ENCODE assay signal across 8 cellular contexts in genomic region chr7:74657692-74658170, GRCh38. TPM values are rescaled to one million over a fixed set of nuclear protein-coding genes. Genes with fewer than 3 reads are reported as not detected.
DNase-seq lines count a peak whose midpoint lies in the region; ATAC-seq and TF ChIP-seq lines count a peak whose summit lies in the region.

Gene GTF2I (plus strand): TSS chr7:74657718. CDS start chr7:74689129, 31,411 bp downstream.

- H3K27me3 ChIP-seq in A673 (replicated peaks; ENCODE audit: insufficient read depth, low read depth, low read length, poor library complexity), result no peaks in the 10 kb centered on the region

- H3K27me3 Mint-ChIP-seq in natural killer cell (ENCODE audit: low read depth in 2 of 2), result no peaks in the 10 kb centered on the region

- H3K4me1 Mint-ChIP-seq in natural killer cell, result peaks cover 38 to 48% of the 10 kb centered on the region in 2 donors

- peak within 1 kb of the TSS; percentile 100 for H3K4me3 ChIP-seq in A673 (ENCODE audit: low read depth, low read length, poor library complexity, severe bottlenecking)
- H3K4me3 ChIP-seq in WI38 (ENCODE audit: low read depth, low read length), result peak within 1 kb of the TSS; percentile 75
- H3K4me3 ChIP-seq in epithelial cell of proximal tubule (ENCODE audit: low read depth, low read length), result peak within 1 kb of the TSS; percentile 93

- no peak for DNase-seq in A673 (ENCODE audit: low spot score)
- no peak for DNase-seq in epithelial cell of proximal tubule (ENCODE audit: low read depth)
- DNase-seq in natural killer cell, result no peak
- DNase-seq in NCI-H524 (lab: John Stamatoyannopoulos, UW), result no peak
- no peak for DNase-seq in NCI-H446 treated with DMSO at 0.1 percent for 48 hours (lab: John Stamatoyannopoulos, UW)

- H3K4me3 Mint-ChIP-seq in natural killer cell, result peak within 1 kb of the TSS; percentile 97

- peak within 1 kb of the TSS; percentile 100 for H3K27ac ChIP-seq in A673 (ENCODE audit: low read depth, low read length, poor library complexity, severe bottlenecking)

- H3K36me3 Mint-ChIP-seq in natural killer cell, result no peaks in the 10 kb centered on the region

- ATAC-seq in GM18909 (IDR thresholded peaks at IDR 0.05; ENCODE audit: poor library complexity, unreplicated experiment) (peak; percentile 25), HG03135 (IDR thresholded peaks at IDR 0.05; ENCODE audit: unreplicated experiment) (peak; percentile 14), natural killer cell (peak; percentile 25 to 45 (median 40))

- no peak for TF ChIP-seq CTCF in A673 (conservative IDR thresholded peaks at IDR 0.05; ENCODE audit: low read depth, low read length)
- no peak for TF ChIP-seq CTCF in WI38 (IDR thresholded peaks at IDR 0.05; ENCODE audit: low read depth, low read length)
- TF ChIP-seq CTCF in epithelial cell of proximal tubule (conservative IDR thresholded peaks at IDR 0.05; ENCODE audit: low read depth, low read length), result peak; percentile 0
- no peak for TF ChIP-seq CTCF in natural killer cell (IDR thresholded peaks at IDR 0.05)

- CTCF ChIA-PET in A673 (lab: Charles Lee), result interaction anchor here (0.6 kb wide), 2 partner anchors 229 to 451 kb away, joined by 3 to 8 read pairs; no protein-coding TSS in a partner anchor

- H3K27ac Mint-ChIP-seq in natural killer cell, result peak within 1 kb of the TSS; percentile 87 to 95

- POLR2A ChIA-PET in A673 (lab: Charles Lee; ENCODE audit: low non-redundant PET), result interaction anchor here (0.6 kb wide), 2 partner anchors 129 to 139 kb away, joined by 10 to 13 read pairs; no protein-coding TSS in a partner anchor

- H3K4me1 ChIP-seq in A673 (ENCODE audit: insufficient read depth, low read length, poor library complexity, severe bottlenecking), result peaks cover 19% of the 10 kb centered on the region

- H3K36me3 ChIP-seq in A673 (ENCODE audit: insufficient read depth, low read length, poor library complexity, severe bottlenecking), result peaks cover 3% of the 10 kb centered on the region

- H3K9me3 Mint-ChIP-seq in natural killer cell, result no peaks in the 10 kb centered on the region

- intact Hi-C loops in A673 (cut with micrococcal nuclease; ENCODE audit: unreplicated experiment), result loop anchor here (10.0 kb wide), 1 partner anchor 57 kb away; no protein-coding TSS in a partner anchor
- intact Hi-C loops in natural killer cell (cut with micrococcal nuclease), result no loop called here

- H3K9me3 ChIP-seq in A673 (ENCODE audit: low read depth, low read length, poor library complexity, severe bottlenecking), result no peaks in the 10 kb centered on the region

- TSS peak; percentile 37 for BruUV-seq in A673 (replicated peaks; lab: Mats Ljungman, UMichigan)

RNA-seq across cellular contexts. Expression of gene GTF2I, which starts in this region (rescaled TPM):
- 250 and 270 TPM in 2 replicates for total RNA-seq in A673 (2021)
- total RNA-seq in epithelial cell of proximal tubule, result 84.1 and 101 TPM in 2 replicates
- 100 to 1,000 TPM; 153 to 222 (median 188) TPM for total RNA-seq in natural killer cell
